Comparison of ENCODE assay signal across 8 cellular contexts in the genomic region with DNA sequence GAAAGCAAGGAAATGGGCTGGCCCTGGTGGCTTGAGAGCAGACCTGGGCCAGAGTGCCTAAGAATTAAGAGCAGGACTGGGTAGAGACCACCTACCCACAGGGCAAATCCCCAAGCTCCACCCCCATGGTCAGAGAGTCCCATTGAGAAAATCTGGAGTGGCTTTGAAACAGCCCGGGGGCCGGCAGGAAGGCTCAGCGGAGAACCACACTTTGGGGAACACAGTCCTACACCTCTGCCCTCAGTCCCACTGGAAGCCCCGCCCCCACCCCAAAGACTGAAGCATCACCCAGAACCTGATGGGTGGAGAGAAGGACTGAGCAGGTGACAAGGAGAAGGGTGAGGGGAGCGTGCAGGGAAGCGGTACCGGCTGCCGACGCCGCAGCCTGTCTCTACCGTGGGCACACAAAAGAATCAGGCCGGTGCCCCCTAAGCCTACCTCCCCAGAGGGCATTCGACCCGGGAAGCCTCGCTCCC. TPM values are rescaled to one million over a fixed set of nuclear protein-coding genes. Genes with fewer than 3 reads are reported as not detected.
A peak's percentile ranks its signal among the peaks of the same experiment; 100 is the strongest.
DNase-seq lines count a peak whose midpoint lies in the region; ATAC-seq and TF ChIP-seq lines count a peak whose summit lies in the region.

No MANE protein-coding gene starts in this region.

- no peak for TF ChIP-seq CTCF in testis (IDR thresholded peaks at IDR 0.05)

- no peaks in the 10 kb centered on the region for H3K9me3 Mint-ChIP-seq in activated CD4-positive, alpha-beta T cell treated with anti-CD3 and anti-CD28 coated beads, Interleukin-2, amount 10 ng/mL, durations not matched to agents 24 days and 14 days

- no peak overlapping the region for H3K27ac Mint-ChIP-seq in activated CD4-positive, alpha-beta T cell treated with anti-CD3 and anti-CD28 coated beads, Interleukin-2, amount 10 ng/mL, durations not matched to agents 24 days and 14 days

- H3K27me3 ChIP-seq in testis: no peaks in the 10 kb centered on the region

- ATAC-seq in GM21717 (IDR thresholded peaks at IDR 0.05; ENCODE audit: unreplicated experiment): no peak
- ATAC-seq in HG03139 (IDR thresholded peaks at IDR 0.05; ENCODE audit: unreplicated experiment): no peak

- no peak for TF ChIP-seq POLR2A in testis (IDR thresholded peaks at IDR 0.05)

- H3K27ac ChIP-seq in testis: peak overlapping the region in 1 of 2 donors; percentile 36

- peaks cover 35% of the 10 kb centered on the region for H3K4me1 Mint-ChIP-seq in activated CD4-positive, alpha-beta T cell treated with anti-CD3 and anti-CD28 coated beads, Interleukin-2, amount 10 ng/mL, durations not matched to agents 24 days and 14 days

- WGBS in testis, 2 donors: 13 to 21% methylated on average over 12 to 15 of the region's 15 CpGs

- H3K4me1 ChIP-seq in testis: peaks cover 35% of the 10 kb centered on the region

- H3K36me3 ChIP-seq in testis (ENCODE audit: low read depth, missing control alignments): no peaks in the 10 kb centered on the region

- no peaks in the 10 kb centered on the region for H3K9me3 ChIP-seq in iPS-18c (ENCODE audit: control insufficient read depth, insufficient read depth, low read length)
- H3K9me3 ChIP-seq in testis: no peaks in the 10 kb centered on the region

- H3K27me3 Mint-ChIP-seq in activated CD4-positive, alpha-beta T cell treated with anti-CD3 and anti-CD28 coated beads, Interleukin-2, amount 10 ng/mL, durations not matched to agents 24 days and 14 days: peaks cover 36% of the 10 kb centered on the region

- no peak for DNase-seq in activated CD4-positive, alpha-beta T cell treated with anti-CD3 and anti-CD28 coated beads, Interleukin-2, amount 10 ng/mL, durations not matched to agents 24 days and 14 days
- DNase-seq in activated CD4-positive, alpha-beta T cell treated with anti-CD3 and anti-CD28 coated beads, Interleukin-2, amount 50 U/mL, for 1 hour: no peak
- peak; percentile 38 to 42 for DNase-seq in activated T-cell treated with anti-CD3 and anti-CD28 coated beads, Interleukin-2, amount 50 U/mL, for 48 hours
- no peak for DNase-seq in testis
- no peak for DNase-seq in NCI-H1048 (lab: John Stamatoyannopoulos, UW)

- intact Hi-C loops in activated CD4-positive, alpha-beta T cell treated with anti-CD3 and anti-CD28 coated beads, Interleukin-2, amount 10 ng/mL, durations not matched to agents 24 days and 14 days (cut with micrococcal nuclease): loop anchor here (1.0 to 10.0 kb wide), 6 partner anchors 12 to 200 kb away; partner anchors contain the start of genes ABCF2 and CRYGN
- intact Hi-C loops in testis (cut with DNase I; ENCODE audit: low total_unique reads): no loop called here

- peaks cover 2% of the 10 kb centered on the region for H3K36me3 Mint-ChIP-seq in activated CD4-positive, alpha-beta T cell treated with anti-CD3 and anti-CD28 coated beads, Interleukin-2, amount 10 ng/mL, durations not matched to agents 24 days and 14 days (ENCODE audit: low read depth)

- H3K4me3 Mint-ChIP-seq in activated CD4-positive, alpha-beta T cell treated with anti-CD3 and anti-CD28 coated beads, Interleukin-2, amount 10 ng/mL, durations not matched to agents 24 days and 14 days: peak overlapping the region; percentile 70

- peak overlapping the region; percentile 49 for H3K4me3 ChIP-seq in iPS-18c (ENCODE audit: insufficient read depth, low read depth, low read length)
- H3K4me3 ChIP-seq in testis: peak overlapping the region; percentile 24 to 25

RNA-seq across cellular contexts. Expression of gene SMARCD3, which starts 3.6 kb away (rescaled TPM):
- 2.2 and 2.9 TPM in 2 replicates for total RNA-seq in activated CD4-positive, alpha-beta T cell treated with anti-CD3 and anti-CD28 coated beads, Interleukin-2, amount 10 ng/mL, durations not matched to agents 24 days and 14 days
- total RNA-seq in testis: 100 to 1,000 TPM in 1 of 2 donors, 10 to 100 TPM in 1; 94.0 to 122 TPM
- 55.1 TPM for polyA plus RNA-seq in testis (ENCODE audit: insufficient read depth, low read depth, low replicate concordance)

RNA-seq across cellular contexts. Expression of gene CHPF2, which starts 12.6 kb away (rescaled TPM):
- total RNA-seq in activated CD4-positive, alpha-beta T cell treated with anti-CD3 and anti-CD28 coated beads, Interleukin-2, amount 10 ng/mL, durations not matched to agents 24 days and 14 days: 42.0 and 46.4 TPM in 2 replicates
- total RNA-seq in testis: 10 to 100 TPM; 66.5 to 70.5 TPM
- polyA plus RNA-seq in testis (ENCODE audit: insufficient read depth, low read depth, low replicate concordance): 22.6 TPM

RNA-seq across cellular contexts. Expression of gene ABCF2, which starts 17.9 kb away (rescaled TPM):
- total RNA-seq in activated CD4-positive, alpha-beta T cell treated with anti-CD3 and anti-CD28 coated beads, Interleukin-2, amount 10 ng/mL, durations not matched to agents 24 days and 14 days: 84.6 and 90.3 TPM in 2 replicates
- 10 to 100 TPM; 44.4 to 49.4 TPM for total RNA-seq in testis
- polyA plus RNA-seq in testis (ENCODE audit: insufficient read depth, low read depth, low replicate concordance): 54.3 TPM

RNA-seq across cellular contexts. Expression of gene H2BK1, which starts 34.6 kb away (rescaled TPM):
- total RNA-seq in activated CD4-positive, alpha-beta T cell treated with anti-CD3 and anti-CD28 coated beads, Interleukin-2, amount 10 ng/mL, durations not matched to agents 24 days and 14 days: 0.83 TPM in 1 of 2 replicates, not detected in the other
- total RNA-seq in testis: not detected
- polyA plus RNA-seq in testis (ENCODE audit: insufficient read depth, low read depth, low replicate concordance): not detected

RNA-seq across cellular contexts. Expression of gene ASB10, which starts 57.9 kb away (rescaled TPM):
- total RNA-seq in activated CD4-positive, alpha-beta T cell treated with anti-CD3 and anti-CD28 coated beads, Interleukin-2, amount 10 ng/mL, durations not matched to agents 24 days and 14 days: not detected in 2 replicates
- under 1 TPM in 1 of 2 donors, not detected in 1; 0.39 TPM for total RNA-seq in testis
- 0.18 TPM for polyA plus RNA-seq in testis (ENCODE audit: insufficient read depth, low read depth, low replicate concordance)

Comparison
In these comparisons a context has a peak if more than half of its experiments do, and no peak if none do; other contexts are left out.
1. DNase-seq: peak in activated T-cell treated with anti-CD3 and anti-CD28 coated beads, Interleukin-2, amount 50 U/mL, for 48 hours (2 of 2); none in activated CD4-positive, alpha-beta T cell treated with anti-CD3 and anti-CD28 coated beads, Interleukin-2, amount 10 ng/mL, durations not matched to agents 24 days and 14 days (single experiment), activated CD4-positive, alpha-beta T cell treated with anti-CD3 and anti-CD28 coated beads, Interleukin-2, amount 50 U/mL, for 1 hour (single experiment), testis (single experiment) and NCI-H1048 (single experiment).
2. RNA of gene SMARCD3, which starts 3.6 kb away (total RNA-seq): 94.0 to 122 TPM in testis; 2.2 to 2.9 TPM in activated CD4-positive, alpha-beta T cell treated with anti-CD3 and anti-CD28 coated beads, Interleukin-2, amount 10 ng/mL, durations not matched to agents 24 days and 14 days; every median in the first group is over 10 times any median in the second.